Comparison of ENCODE assay signal across 10 cellular contexts in the genomic region with DNA sequence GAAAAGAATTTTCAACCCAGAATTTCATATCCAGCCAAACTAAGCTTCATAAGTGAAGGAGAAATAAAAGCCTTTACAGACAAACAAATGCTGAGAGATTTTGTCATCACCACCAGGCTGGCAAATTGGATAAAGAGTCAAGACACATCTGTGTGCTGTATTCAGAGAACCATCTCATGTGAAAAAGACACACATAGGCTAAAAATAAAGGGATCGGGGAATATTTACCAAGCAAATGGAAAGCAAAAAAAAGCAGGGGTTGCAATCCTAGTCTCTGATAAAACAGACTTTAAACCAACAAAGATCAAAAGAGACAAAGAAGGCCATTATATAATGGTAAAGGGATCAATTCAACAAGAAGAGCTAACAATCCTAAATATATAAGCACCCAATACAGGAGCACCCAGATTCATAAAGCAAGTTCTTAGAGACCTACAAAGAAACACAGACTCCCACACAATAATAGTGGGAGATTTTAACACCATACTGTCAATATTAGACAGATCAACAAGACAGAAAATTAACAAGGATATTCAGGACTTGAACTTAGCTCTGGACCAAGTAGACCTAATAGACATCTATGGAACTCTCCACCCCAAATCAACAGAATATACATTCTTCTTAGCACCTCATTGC. TPM values are rescaled to one million over a fixed set of nuclear protein-coding genes. Genes with fewer than 3 reads are reported as not detected.
"Had no signal": no experiment of that assay in that cellular context is flagged by ENCODE, and none has a peak within 500 bp of the region (broad histone marks: within the 10 kb centered on the region; RNA-seq: fewer than 3 reads in every experiment).

No MANE protein-coding gene starts in this region.

RNA-seq across cellular contexts. Expression of gene ACSM6, which starts 55.9 kb away (rescaled TPM):
- total RNA-seq: subcutaneous adipose tissue, temporal lobe, testis, thoracic aorta, tibial nerve, transverse colon, upper lobe of left lung, upper lobe of right lung, uterus, vagina had no signal
